8 cellular contexts compared by ENCODE assay signal in the genomic region with DNA sequence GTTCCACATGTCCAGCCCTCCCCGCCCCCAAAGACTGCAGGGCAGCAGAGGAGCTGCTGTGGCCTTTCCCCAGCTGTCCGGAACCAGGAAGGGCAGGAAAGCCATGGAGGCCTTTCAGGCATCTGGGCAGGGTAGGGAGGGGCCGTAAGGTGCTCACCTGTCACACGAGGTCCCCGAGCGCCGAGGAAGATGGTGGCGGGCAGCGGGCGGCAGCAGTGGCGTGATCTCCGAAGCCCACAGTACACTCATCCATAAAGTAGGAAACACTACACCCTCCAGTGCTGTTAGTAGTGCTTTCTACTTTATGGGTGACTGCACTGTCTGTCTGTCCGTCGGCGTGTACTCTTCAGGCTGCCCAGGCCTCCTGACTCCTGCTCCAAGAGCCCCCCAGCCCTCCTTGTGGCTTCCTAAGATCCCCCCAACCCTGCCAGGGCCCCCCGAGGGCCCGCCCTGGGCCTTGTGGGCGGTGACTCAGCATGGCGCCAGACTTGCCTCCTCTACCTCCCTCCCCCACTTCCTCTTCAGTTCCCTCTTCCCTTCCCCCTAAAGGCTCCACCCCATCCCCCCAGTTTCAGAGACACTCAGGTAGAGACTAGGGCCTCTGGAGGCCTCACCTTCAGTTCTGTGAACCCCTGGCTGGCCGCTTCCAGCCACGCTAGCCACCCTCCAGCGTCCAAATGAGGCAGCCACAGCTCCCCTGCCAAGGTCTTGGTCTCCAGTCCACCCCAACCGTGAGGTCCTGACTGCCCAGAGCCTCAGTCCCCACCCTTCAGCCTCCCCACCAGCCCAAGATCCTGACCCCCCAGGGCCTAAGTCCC. TPM values are rescaled to one million over a fixed set of nuclear protein-coding genes. Genes with fewer than 3 reads are reported as not detected.
DNase-seq lines count a peak whose midpoint lies in the region; ATAC-seq and TF ChIP-seq lines count a peak whose summit lies in the region.

No MANE protein-coding gene starts in this region.

- peak overlapping the region; percentile 70 for H3K27ac Mint-ChIP-seq in Caco-2 (ENCODE audit: unreplicated experiment)
- H3K27ac Mint-ChIP-seq in T-cell, result peak overlapping the region; percentile 96 to 99

- H3K27ac ChIP-seq in adipose tissue (ENCODE audit: low read depth, low read length) (peak overlapping the region; percentile 79), muscle layer of colon (ENCODE audit: low read depth, low read length) (peak overlapping the region; percentile 51), tibial nerve (peak overlapping the region in 3 of 4 donors; percentile 72 to 79 (median 76))

- H3K4me3 ChIP-seq in Caco-2 (ENCODE audit: low read depth, low read length) (no peak overlapping the region), muscle layer of colon (ENCODE audit: low read depth in 1 of 2, low read length in 2 of 2) (peak overlapping the region in 1 of 2 donors; percentile 27), tibial nerve (peak overlapping the region; percentile 24 to 56 (median 47))

- no peak overlapping the region for H3K9ac ChIP-seq in muscle layer of colon (ENCODE audit: low read length)

- H3K9me3 Mint-ChIP-seq in Caco-2 (ENCODE audit: unreplicated experiment) (no peaks in the 10 kb centered on the region), T-cell (no peaks in the 10 kb centered on the region)

- ATAC-seq in T-cell (replicated peaks in 1 of 4) (peak; percentile 7 to 29 (median 28)), GM21447 (IDR thresholded peaks at IDR 0.05; ENCODE audit: unreplicated experiment) (no peak), HG02610 (IDR thresholded peaks at IDR 0.05; ENCODE audit: unreplicated experiment) (no peak), HG02798 (IDR thresholded peaks at IDR 0.05; ENCODE audit: poor library complexity, unreplicated experiment) (no peak)

- TF ChIP-seq EP300 in tibial nerve (IDR thresholded peaks at IDR 0.05), result no peak

- H3K27me3 Mint-ChIP-seq in Caco-2 (ENCODE audit: insufficient read depth, unreplicated experiment) (no peaks in the 10 kb centered on the region), T-cell (no peaks in the 10 kb centered on the region)

- no peaks in the 10 kb centered on the region for H3K27me3 ChIP-seq in Caco-2 (replicated peaks; ENCODE audit: control insufficient read depth, insufficient read depth, low read length)
- no peaks in the 10 kb centered on the region for H3K27me3 ChIP-seq in muscle layer of colon (ENCODE audit: control insufficient read depth in 1 of 2, insufficient read depth in 2 of 2, low read length in 2 of 2)
- peaks cover 0 to 39% of the 10 kb centered on the region in 2 donors for H3K27me3 ChIP-seq in tibial nerve

- TF ChIP-seq CTCF in Caco-2 (IDR thresholded peaks at IDR 0.05; ENCODE audit: insufficient read depth in 1 of 2, low read depth in 1 of 2, low read length in 1 of 2, severe bottlenecking in 1 of 2, unreplicated experiment in 1 of 2) (no peak), tibial nerve (IDR thresholded peaks at IDR 0.05) (no peak)

- WGBS in adipose tissue, 3 donors, result 50 to 82% (median 55%) methylated on average over 21 to 23 of the region's 23 CpGs
- 64 to 79% methylated on average over 22 to 23 of the region's 23 CpGs for WGBS in tibial nerve, 2 donors

- H3K4me1 ChIP-seq in Caco-2 (peaks cover 4% of the 10 kb centered on the region; the same call in 1 of the 2 replicates), muscle layer of colon (ENCODE audit: insufficient read depth, low read length) (peaks cover 6% of the 10 kb centered on the region), tibial nerve (peaks cover 0 to 21% (median 8%) of the 10 kb centered on the region in 4 donors)

- DNase-seq in Caco-2 (no peak), T-cell (peak in 32 of 34 experiments; percentile 41 to 81 (median 58)), tibial nerve (ENCODE audit: low spot score in 2 of 2) (no peak)

- POLR2A ChIA-PET in Caco-2 (lab: Charles Lee), result no interaction called here
- POLR2A ChIA-PET in T-cell (lab: Charles Lee), result interaction anchor here (0.6 to 3.2 kb wide), 5 partner anchors 8 to 824 kb away, joined by 3 to 23 read pairs (median 10); partner anchors contain the start of genes SKA2 (in 1 of the 2) and SUPT4H1 (in 1 of the 2)

- H3K4me1 Mint-ChIP-seq in Caco-2 (ENCODE audit: low read depth, unreplicated experiment) (peaks cover 8% of the 10 kb centered on the region), T-cell (peaks cover 58 to 78% (median 64%) of the 10 kb centered on the region in 3 donors)

- H3K4me3 Mint-ChIP-seq in Caco-2 (ENCODE audit: unreplicated experiment) (no peak overlapping the region), T-cell (peak overlapping the region; percentile 99 to 100 (median 100))

- CTCF ChIA-PET in Caco-2 (lab: Charles Lee) (interaction anchor here (0.9 kb wide), 1 partner anchor 87 kb away, joined by 3 read pairs; no protein-coding TSS in a partner anchor), T-cell (lab: Charles Lee) (interaction anchor here (1.5 to 2.9 kb wide), 3 partner anchors 13 to 20 kb away, joined by 3 to 19 read pairs (median 4); partner anchors contain the start of gene SUPT4H1 (in 1 of the 2))

- intact Hi-C loops in Caco-2 (cut with micrococcal nuclease; ENCODE audit: unreplicated experiment), result no loop called here

- H3K9me3 ChIP-seq in Caco-2, result no peaks in the 10 kb centered on the region
- no peaks in the 10 kb centered on the region for H3K9me3 ChIP-seq in muscle layer of colon (ENCODE audit: low read length)
- H3K9me3 ChIP-seq in tibial nerve, result no peaks in the 10 kb centered on the region

- BruUV-seq in Caco-2 (replicated peaks; lab: Mats Ljungman, UMichigan), result no TSS peak

- TF ChIP-seq POLR2A in tibial nerve (IDR thresholded peaks at IDR 0.05), result no peak

- H3K36me3 ChIP-seq in Caco-2 (ENCODE audit: control insufficient read depth, insufficient read depth, low read length), result no peaks in the 10 kb centered on the region
- no peaks in the 10 kb centered on the region for H3K36me3 ChIP-seq in muscle layer of colon (ENCODE audit: insufficient read depth, low read length)
- H3K36me3 ChIP-seq in tibial nerve, result no peaks in the 10 kb centered on the region

- peaks cover 33% of the 10 kb centered on the region for H3K36me3 Mint-ChIP-seq in Caco-2 (ENCODE audit: insufficient read depth, unreplicated experiment)
- peaks cover 22% of the 10 kb centered on the region for H3K36me3 Mint-ChIP-seq in T-cell

RNA-seq across cellular contexts. Expression of gene TSPOAP1, which starts 2.6 kb away (rescaled TPM):
- 6.0 and 7.4 TPM in 2 replicates for total RNA-seq in Caco-2 (2022)
- total RNA-seq in T-cell, result 10 to 100 TPM; 15.6 to 62.7 (median 19.9) TPM
- 10 to 100 TPM in 1 of 3 donors, 1 to 10 TPM in 2; 4.4 to 11.9 (median 5.3) TPM for polyA plus RNA-seq in adipose tissue
- 10 to 100 TPM; 11.4 to 16.3 (median 13.0) TPM for total RNA-seq in tibial nerve

RNA-seq across cellular contexts. Expression of gene SUPT4H1, which starts 20.8 kb away (rescaled TPM):
- 70.9 and 71.4 TPM in 2 replicates for total RNA-seq in Caco-2 (2022)
- total RNA-seq in T-cell, result 10 to 100 TPM; 40.5 to 77.3 (median 63.2) TPM
- 10 to 100 TPM; 30.6 to 91.4 (median 67.8) TPM for polyA plus RNA-seq in adipose tissue
- total RNA-seq in tibial nerve, result 10 to 100 TPM; 34.5 to 38.0 (median 35.2) TPM

RNA-seq across cellular contexts. Expression of gene MPO, which starts 50.5 kb away (rescaled TPM):
- 0.23 TPM in 1 of 2 replicates, not detected in the other for total RNA-seq in Caco-2 (2022)
- 1 to 10 TPM in 4 of 5 donors, under 1 TPM in 1; 0.32 to 1.9 (median 1.1) TPM for total RNA-seq in T-cell
- 1 to 10 TPM in 1 of 3 donors, under 1 TPM in 2; 0.15 to 1.0 (median 0.34) TPM for polyA plus RNA-seq in adipose tissue
- total RNA-seq in tibial nerve, result not detected

Comparison
In these comparisons a context has a peak if more than half of its experiments do, and no peak if none do; other contexts are left out.
1. DNase-seq: peak in T-cell (32 of 34); none in Caco-2 (0 of 2) and tibial nerve (0 of 2).
2. ATAC-seq: peak in T-cell (4 of 4); none in GM21447 (single experiment), HG02610 (single experiment) and HG02798 (single experiment).
3. Peak in every context shown above with its lines, with median percentiles within 50 percentile points of each other: H3K27ac ChIP-seq.